ENCODE assay signal across 1 cellular context in the genomic region with DNA sequence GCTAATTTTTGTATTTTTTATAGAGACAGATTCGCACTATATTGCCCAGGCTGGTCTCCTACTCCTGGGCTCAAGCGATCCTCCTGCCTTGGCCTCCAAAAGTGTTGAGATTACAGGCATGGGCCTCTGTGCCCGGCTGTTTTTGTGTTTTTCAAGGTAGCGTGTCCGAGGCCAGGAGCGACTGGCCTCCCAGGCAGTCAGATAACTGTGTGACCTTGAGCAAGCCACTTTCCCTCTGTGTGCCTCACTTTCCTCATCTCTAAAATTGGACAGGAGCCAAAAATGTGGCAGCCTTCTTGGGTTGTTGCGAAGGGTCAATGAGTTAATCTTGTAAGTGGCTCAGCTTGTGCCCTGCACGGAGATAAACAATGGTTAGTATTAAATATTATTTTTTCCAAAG.
TF ChIP-seq lines count a peak whose summit lies in the region.

No MANE protein-coding gene starts in this region.

TF ChIP-seq in HepG2, 621 proteins besides CTCF, POLR2A, EP300 and RAD21 (continued from another document and continues in another):
- no peak for TF ChIP-seq ZBTB33 (CRISPR knock-in tag; IDR thresholded peaks at IDR 0.05)
- TF ChIP-seq ZBTB4 (CRISPR knock-in tag; IDR thresholded peaks at IDR 0.05; ENCODE audit: borderline replicate concordance), result peak; percentile 38; the same call in 1 of the 2 replicates
- no peak for TF ChIP-seq ZNF646 (CRISPR knock-in tag; IDR thresholded peaks at IDR 0.05)
- no peak for TF ChIP-seq MAFF (IDR thresholded peaks at IDR 0.05; ENCODE audit: low read depth, low read length)
- TF ChIP-seq MAF1 (CRISPR knock-in tag; IDR thresholded peaks at IDR 0.05; ENCODE audit: borderline replicate concordance), result no peak
- TF ChIP-seq NCOA2 (CRISPR knock-in tag; IDR thresholded peaks at IDR 0.05), result no peak
- TF ChIP-seq, protein P1, sequence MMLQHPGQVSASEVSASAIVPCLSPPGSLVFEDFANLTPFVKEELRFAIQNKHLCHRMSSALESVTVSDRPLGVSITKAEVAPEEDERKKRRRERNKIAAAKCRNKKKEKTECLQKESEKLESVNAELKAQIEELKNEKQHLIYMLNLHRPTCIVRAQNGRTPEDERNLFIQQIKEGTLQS (CRISPR knock-in tag; IDR thresholded peaks at IDR 0.05), result no peak
- no peak for TF ChIP-seq ZNF577 (CRISPR knock-in tag; IDR thresholded peaks at IDR 0.05; ENCODE audit: borderline replicate concordance, low read depth)
- TF ChIP-seq ZNF503 (CRISPR knock-in tag; IDR thresholded peaks at IDR 0.05), result no peak
- no peak for TF ChIP-seq YY1 (IDR thresholded peaks at IDR 0.05; ENCODE audit: insufficient read depth, insufficient replicate concordance, low read depth, low read length)
- TF ChIP-seq ZNF746 (CRISPR knock-in tag; IDR thresholded peaks at IDR 0.05), result 0 out of 2 replicates have a peak, but pooled peaks have one; percentile 41
- TF ChIP-seq SMAD1 (CRISPR knock-in tag; IDR thresholded peaks at IDR 0.05; ENCODE audit: borderline replicate concordance, low read depth), result no peak
- TF ChIP-seq STAT5B (CRISPR knock-in tag; IDR thresholded peaks at IDR 0.05), result no peak
- TF ChIP-seq, protein P2, sequence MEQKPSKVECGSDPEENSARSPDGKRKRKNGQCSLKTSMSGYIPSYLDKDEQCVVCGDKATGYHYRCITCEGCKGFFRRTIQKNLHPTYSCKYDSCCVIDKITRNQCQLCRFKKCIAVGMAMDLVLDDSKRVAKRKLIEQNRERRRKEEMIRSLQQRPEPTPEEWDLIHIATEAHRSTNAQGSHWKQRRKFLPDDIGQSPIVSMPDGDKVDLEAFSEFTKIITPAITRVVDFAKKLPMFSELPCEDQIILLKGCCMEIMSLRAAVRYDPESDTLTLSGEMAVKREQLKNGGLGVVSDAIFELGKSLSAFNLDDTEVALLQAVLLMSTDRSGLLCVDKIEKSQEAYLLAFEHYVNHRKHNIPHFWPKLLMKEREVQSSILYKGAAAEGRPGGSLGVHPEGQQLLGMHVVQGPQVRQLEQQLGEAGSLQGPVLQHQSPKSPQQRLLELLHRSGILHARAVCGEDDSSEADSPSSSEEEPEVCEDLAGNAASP (CRISPR knock-in tag; IDR thresholded peaks at IDR 0.05; ENCODE audit: borderline replicate concordance), result no peak
- no peak for TF ChIP-seq ZBTB42 (CRISPR knock-in tag; IDR thresholded peaks at IDR 0.05)
- no peak for TF ChIP-seq NR1H2 (CRISPR knock-in tag; IDR thresholded peaks at IDR 0.05; ENCODE audit: borderline replicate concordance, low read depth)
- no peak for TF ChIP-seq TFE3 (CRISPR knock-in tag; IDR thresholded peaks at IDR 0.05)
- TF ChIP-seq, protein P3, sequence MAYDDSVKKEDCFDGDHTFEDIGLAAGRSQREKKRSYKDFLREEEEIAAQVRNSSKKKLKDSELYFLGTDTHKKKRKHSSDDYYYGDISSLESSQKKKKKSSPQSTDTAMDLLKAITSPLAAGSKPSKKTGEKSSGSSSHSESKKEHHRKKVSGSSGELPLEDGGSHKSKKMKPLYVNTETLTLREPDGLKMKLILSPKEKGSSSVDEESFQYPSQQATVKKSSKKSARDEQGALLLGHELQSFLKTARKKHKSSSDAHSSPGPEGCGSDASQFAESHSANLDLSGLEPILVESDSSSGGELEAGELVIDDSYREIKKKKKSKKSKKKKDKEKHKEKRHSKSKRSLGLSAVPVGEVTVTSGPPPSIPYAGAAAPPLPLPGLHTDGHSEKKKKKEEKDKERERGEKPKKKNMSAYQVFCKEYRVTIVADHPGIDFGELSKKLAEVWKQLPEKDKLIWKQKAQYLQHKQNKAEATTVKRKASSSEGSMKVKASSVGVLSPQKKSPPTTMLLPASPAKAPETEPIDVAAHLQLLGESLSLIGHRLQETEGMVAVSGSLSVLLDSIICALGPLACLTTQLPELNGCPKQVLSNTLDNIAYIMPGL (CRISPR knock-in tag; IDR thresholded peaks at IDR 0.05; ENCODE audit: borderline replicate concordance in 1 of 2, low read depth in 1 of 2), result no peak
- no peak for TF ChIP-seq ZNF691 (CRISPR knock-in tag; IDR thresholded peaks at IDR 0.05; ENCODE audit: borderline replicate concordance, low read depth)
- 0 out of 2 replicates have a peak, but pooled peaks have one; percentile 30 for TF ChIP-seq HHEX (CRISPR knock-in tag; IDR thresholded peaks at IDR 0.05)
- TF ChIP-seq RBFOX2 (IDR thresholded peaks at IDR 0.05; ENCODE audit: low read depth, low read length), result no peak
- TF ChIP-seq HNF4G (IDR thresholded peaks at IDR 0.05; ENCODE audit: borderline replicate concordance, low read depth, low read length), result no peak
- TF ChIP-seq HNF4G (CRISPR knock-in tag; IDR thresholded peaks at IDR 0.05; ENCODE audit: borderline replicate concordance, low read depth), result no peak
- no peak for TF ChIP-seq ZNF121 (CRISPR knock-in tag; IDR thresholded peaks at IDR 0.05)
- TF ChIP-seq ZNF713 (CRISPR knock-in tag; IDR thresholded peaks at IDR 0.05), result no peak
- no peak for TF ChIP-seq ZBTB10 (CRISPR knock-in tag; IDR thresholded peaks at IDR 0.05; ENCODE audit: borderline replicate concordance)
